In the genomic region with DNA sequence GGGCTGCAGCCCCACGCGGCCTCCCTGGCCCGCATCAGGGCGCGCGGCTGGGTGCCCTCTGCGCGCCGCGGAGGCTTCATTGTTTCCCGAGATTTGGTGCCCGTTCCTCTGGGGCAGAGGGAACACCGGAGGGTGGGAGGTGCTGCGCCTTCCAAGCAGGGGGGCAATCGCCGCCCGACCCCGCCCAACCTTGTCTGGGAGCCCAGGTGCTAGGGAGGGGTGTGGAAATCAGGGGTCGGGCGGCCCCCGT, we compare ENCODE assay signal across 8 cellular contexts. TPM values are rescaled to one million over a fixed set of nuclear protein-coding genes. Genes with fewer than 3 reads are reported as not detected.
DNase-seq lines count a peak whose midpoint lies in the region; ATAC-seq and TF ChIP-seq lines count a peak whose summit lies in the region.

No MANE protein-coding gene starts in this region.

- H3K9me3 Mint-ChIP-seq in activated T-cell treated with anti-CD3 and anti-CD28 coated beads, Interleukin-2, amount 50 U/mL, for 24 hours: no peaks in the 10 kb centered on the region
- H3K9me3 Mint-ChIP-seq in immature natural killer cell: no peaks in the 10 kb centered on the region

- no peak for TF ChIP-seq CTCF in breast epithelium (IDR thresholded peaks at IDR 0.05)
- no peak for TF ChIP-seq CTCF in right lobe of liver (IDR thresholded peaks at IDR 0.05)

- intact Hi-C loops in breast epithelium (cut with DNase I; ENCODE audit: low total_unique reads): loop anchor here (5.0 kb wide), 1 partner anchor 1402 kb away; no protein-coding TSS in a partner anchor
- intact Hi-C loops in right lobe of liver (cut with DNase I): loop anchor here in 1 of 2 donors (10.0 kb wide), 1 partner anchor 141 kb away; no protein-coding TSS in a partner anchor

- H3K36me3 Mint-ChIP-seq in activated T-cell treated with anti-CD3 and anti-CD28 coated beads, Interleukin-2, amount 50 U/mL, for 24 hours (ENCODE audit: low read depth): no peaks in the 10 kb centered on the region
- H3K36me3 Mint-ChIP-seq in immature natural killer cell: peaks cover 0 to 5% (median 2%) of the 10 kb centered on the region in 3 donors

- no peak overlapping the region for H3K27ac Mint-ChIP-seq in activated T-cell treated with anti-CD3 and anti-CD28 coated beads, Interleukin-2, amount 50 U/mL, for 24 hours
- no peak overlapping the region for H3K27ac Mint-ChIP-seq in immature natural killer cell

- H3K36me3 ChIP-seq in breast epithelium: no peaks in the 10 kb centered on the region
- no peaks in the 10 kb centered on the region for H3K36me3 ChIP-seq in right lobe of liver
- H3K36me3 ChIP-seq in urinary bladder (ENCODE audit: insufficient read depth): no peaks in the 10 kb centered on the region

- peak overlapping the region; percentile 75 to 82 (median 75) for H3K4me3 ChIP-seq in breast epithelium
- peak overlapping the region; percentile 68 to 80 (median 74) for H3K4me3 ChIP-seq in right lobe of liver
- H3K4me3 ChIP-seq in urinary bladder (ENCODE audit: low read depth, low read length): peak overlapping the region; percentile 50

- peak overlapping the region; percentile 54 for H3K4me3 Mint-ChIP-seq in activated T-cell treated with anti-CD3 and anti-CD28 coated beads, Interleukin-2, amount 50 U/mL, for 24 hours
- no peak overlapping the region for H3K4me3 Mint-ChIP-seq in immature natural killer cell

- peaks cover 30% of the 10 kb centered on the region for H3K4me1 Mint-ChIP-seq in activated T-cell treated with anti-CD3 and anti-CD28 coated beads, Interleukin-2, amount 50 U/mL, for 24 hours (ENCODE audit: low read depth)
- H3K4me1 Mint-ChIP-seq in immature natural killer cell: peaks cover 15 to 20% of the 10 kb centered on the region in 2 donors

- H3K27me3 ChIP-seq in breast epithelium: no peaks in the 10 kb centered on the region
- no peaks in the 10 kb centered on the region for H3K27me3 ChIP-seq in right lobe of liver

- ATAC-seq in right lobe of liver: peak in 3 of 4 donors; percentile 5 to 32 (median 13)

- no peaks in the 10 kb centered on the region for H3K9me3 ChIP-seq in breast epithelium
- H3K9me3 ChIP-seq in right lobe of liver: no peaks in the 10 kb centered on the region

- 20% methylated on average over 2 of the region's 21 CpGs for WGBS in right lobe of liver (ENCODE audit: insufficient coverage, low coverage, low lambda C conversion rate, missing lambda C conversion rate)
- 0% methylated on average over 21 of the region's 21 CpGs for WGBS in urinary bladder

- TF ChIP-seq POLR2A in breast epithelium (IDR thresholded peaks at IDR 0.05) (no peak), right lobe of liver (IDR thresholded peaks at IDR 0.05) (no peak)

- peaks cover 75% of the 10 kb centered on the region for H3K27me3 Mint-ChIP-seq in activated T-cell treated with anti-CD3 and anti-CD28 coated beads, Interleukin-2, amount 50 U/mL, for 24 hours
- H3K27me3 Mint-ChIP-seq in immature natural killer cell (ENCODE audit: low read depth in 3 of 3): peaks cover 16 to 37% (median 22%) of the 10 kb centered on the region in 3 donors

- no peaks in the 10 kb centered on the region for H3K4me1 ChIP-seq in breast epithelium
- H3K4me1 ChIP-seq in right lobe of liver: peaks cover 0 to 31% (median 4%) of the 10 kb centered on the region in 4 donors
- peaks cover 2% of the 10 kb centered on the region for H3K4me1 ChIP-seq in urinary bladder (ENCODE audit: insufficient read depth)

- H3K27ac ChIP-seq in breast epithelium (peak overlapping the region; percentile 84 to 94), right lobe of liver (peak overlapping the region; percentile 77 to 96 (median 80)), urinary bladder (ENCODE audit: low read depth) (peak overlapping the region; percentile 76)

- DNase-seq in activated T-cell treated with anti-CD3 and anti-CD28 coated beads, Interleukin-2, amount 50 U/mL, for 24 hours: no peak
- DNase-seq in activated T-cell treated with anti-CD3 and anti-CD28 coated beads for 4 hours (no peak), breast epithelium (ENCODE audit: low spot score in 2 of 2) (no peak), right lobe of liver (peak in 1 of 3 donors; percentile 67), NCI-H1105 (lab: John Stamatoyannopoulos, UW) (no peak), immature natural killer cell (no peak)
- DNase-seq in activated CD8-positive, alpha-beta memory T cell treated with anti-CD3 and anti-CD28 coated beads, Interleukin-2, amount 50 U/mL, for 48 hours: no peak

RNA-seq across cellular contexts. Expression of a gene that starts 1.0 kb away (rescaled TPM):
- total RNA-seq in breast epithelium: 10 to 100 TPM; 50.8 to 76.0 (median 74.7) TPM
- total RNA-seq in right lobe of liver: 10 to 100 TPM; 14.7 to 61.7 (median 29.5) TPM
- 172 TPM for total RNA-seq in urinary bladder
- 36.9 TPM for polyA plus RNA-seq in urinary bladder
- 1 to 10 TPM in 1 of 3 donors, under 1 TPM in 2; 0.15 to 1.2 (median 0.65) TPM for polyA plus RNA-seq in immature natural killer cell
